15 cellular contexts compared by ENCODE assay signal in genomic region chr12:99658950-99659349, GRCh38. TPM values are rescaled to one million over a fixed set of nuclear protein-coding genes. Genes with fewer than 3 reads are reported as not detected.
A peak's percentile ranks its signal among the peaks of the same experiment; 100 is the strongest.
DNase-seq lines count a peak whose midpoint lies in the region; ATAC-seq, FAIRE-seq and TF ChIP-seq lines count a peak whose summit lies in the region.
"Had no signal": no experiment of that assay in that cellular context is flagged by ENCODE, and none has a peak within 500 bp of the region (broad histone marks: within the 10 kb centered on the region; RNA-seq: fewer than 3 reads in every experiment).

No MANE protein-coding gene starts in this region.

- no peaks in the 10 kb centered on the region for H3K36me3 Mint-ChIP-seq in GM23338 (ENCODE audit: low read depth)
- H3K36me3 Mint-ChIP-seq: CD4-positive, alpha-beta memory T cell; naive thymus-derived CD4-positive, alpha-beta T cell had no signal

- no peak overlapping the region for H3K4me3 ChIP-seq in AG04450 (ENCODE audit: low read depth, low read length)
- no peak overlapping the region for H3K4me3 ChIP-seq in GM23338
- H3K4me3 ChIP-seq in Panc1 (ENCODE audit: low read depth in 2 of 2, low read length in 2 of 2), result no peak overlapping the region
- no peak overlapping the region for H3K4me3 ChIP-seq in fibroblast of pulmonary artery (replicated peaks; ENCODE audit: low read depth, low read length)
- no peak overlapping the region for H3K4me3 ChIP-seq in neuronal stem cell (ENCODE audit: low read length in 2 of 2)
- H3K4me3 ChIP-seq in suprapubic skin, result no peak overlapping the region
- H3K4me3 ChIP-seq: thoracic aorta had no signal

- no peak for FAIRE-seq in GM12892 (lab: Jason Lieb, UNC)

- no peak overlapping the region for H2BK15ac ChIP-seq in neuronal stem cell (ENCODE audit: low read length)

- H3K18ac ChIP-seq in neuronal stem cell (ENCODE audit: low read length), result no peak overlapping the region

- H3K9ac ChIP-seq in neuronal stem cell (ENCODE audit: low read depth, low read length, poor library complexity), result no peak overlapping the region

- no peaks in the 10 kb centered on the region for H3K79me1 ChIP-seq in neuronal stem cell (ENCODE audit: low read depth, low read length)

- H4K8ac ChIP-seq in neuronal stem cell (ENCODE audit: low read depth, low read length), result no peak overlapping the region

- H3F3A ChIP-seq in GM23338 (replicated peaks; ENCODE audit: low read depth), result no peaks in the 10 kb centered on the region

- H3K79me2 ChIP-seq in GM23338 (replicated peaks; ENCODE audit: insufficient read depth), result no peaks in the 10 kb centered on the region

- ATAC-seq in GM23338, result no peak
- ATAC-seq in Panc1, result no peak
- ATAC-seq in HG03432 (IDR thresholded peaks at IDR 0.05; ENCODE audit: unreplicated experiment), result no peak
- ATAC-seq: naive thymus-derived CD4-positive, alpha-beta T cell had no signal

- WGBS in neuronal stem cell (ENCODE audit: extremely low coverage in 2 of 2, insufficient read length in 2 of 2, insufficient replicate concordance in 1 of 2), 2 donors, result no CpG with 5 or more reads among the region's 1 CpG
- 78% methylated on average over 1 of the region's 1 CpG for WGBS in suprapubic skin

- H3K27me3 ChIP-seq in AG04450 (ENCODE audit: control insufficient read depth, insufficient read depth, low read length), result no peaks in the 10 kb centered on the region
- H3K27me3 ChIP-seq in GM23338 (ENCODE audit: insufficient read depth), result no peaks in the 10 kb centered on the region
- H3K27me3 ChIP-seq in Panc1 (ENCODE audit: control insufficient read depth, insufficient read depth, low read length), result no peaks in the 10 kb centered on the region
- no peaks in the 10 kb centered on the region for H3K27me3 ChIP-seq in neuronal stem cell (ENCODE audit: control insufficient read depth in 3 of 3, insufficient read depth in 3 of 3, low read depth in 1 of 3, low read length in 3 of 3)
- H3K27me3 ChIP-seq in suprapubic skin, result no peaks in the 10 kb centered on the region

- H3K27ac ChIP-seq in AG04450 (ENCODE audit: low read depth, low read length), result no peak overlapping the region
- no peak overlapping the region for H3K27ac ChIP-seq in GM23338 (ENCODE audit: low read depth)
- H3K27ac ChIP-seq in Panc1 (ENCODE audit: low read length), result no peak overlapping the region
- no peak overlapping the region for H3K27ac ChIP-seq in neuronal stem cell (replicated peaks; ENCODE audit: low read length)
- H3K27ac ChIP-seq in suprapubic skin, result no peak overlapping the region
- H3K27ac ChIP-seq: thoracic aorta had no signal

- H3K4me1 ChIP-seq in GM23338 (ENCODE audit: insufficient read depth) (no peaks in the 10 kb centered on the region), Panc1 (ENCODE audit: control insufficient read depth, insufficient read depth, low read length) (no peaks in the 10 kb centered on the region), neuronal stem cell (ENCODE audit: control insufficient read depth in 2 of 2, insufficient read depth in 1 of 2, low read depth in 1 of 2, low read length in 2 of 2) (no peaks in the 10 kb centered on the region), suprapubic skin (no peaks in the 10 kb centered on the region)

- no peak overlapping the region for H3K14ac ChIP-seq in neuronal stem cell (ENCODE audit: low read length)

- no peak overlapping the region for H4K91ac ChIP-seq in neuronal stem cell (ENCODE audit: low read depth, low read length, poor library complexity)

- H3K4me1 Mint-ChIP-seq in GM23338, result peaks cover 8% of the 10 kb centered on the region; the same call in 2 of the 3 replicates
- H3K4me1 Mint-ChIP-seq: CD4-positive, alpha-beta memory T cell; naive thymus-derived CD4-positive, alpha-beta T cell had no signal

- no peak overlapping the region for H3K4me3 Mint-ChIP-seq in GM23338
- H3K4me3 Mint-ChIP-seq: CD4-positive, alpha-beta memory T cell; naive thymus-derived CD4-positive, alpha-beta T cell had no signal

- no peak overlapping the region for H3K4me2 ChIP-seq in GM23338
- no peak overlapping the region for H3K4me2 ChIP-seq in neuronal stem cell (ENCODE audit: insufficient read depth, low read length, poor library complexity, severe bottlenecking)

- no peak for DNase-seq in AG04450 (ENCODE audit: low read depth, low spot score)
- peak; percentile 11 for DNase-seq in GM23338 (ENCODE audit: low spot score)
- DNase-seq in Panc1 (ENCODE audit: low read depth, low spot score), result no peak
- DNase-seq in fibroblast of pulmonary artery (ENCODE audit: low read depth), result peak; percentile 3
- DNase-seq in neuronal stem cell (ENCODE audit: low spot score), result no peak
- no peak for DNase-seq in suprapubic skin (ENCODE audit: low spot score in 2 of 2)
- no peak for DNase-seq in GM12892 (ENCODE audit: insufficient read length)
- DNase-seq: CD4-positive, alpha-beta memory T cell; central memory CD4-positive, alpha-beta T cell; naive thymus-derived CD4-positive, alpha-beta T cell; NCI-H82; stimulated activated CD4-positive, alpha-beta T cell treated with anti-CD3 and anti-CD28 coated beads, Interleukin-4, amount 100 ng/mL, for 24 hours; T1000 had no signal

- H3K9me2 ChIP-seq in GM23338 (ENCODE audit: insufficient read depth), result no peaks in the 10 kb centered on the region

- POLR2A ChIA-PET in AG04450 (lab: Yijun Ruan, JAX) (no interaction called here), Panc1 (lab: Charles Lee) (interaction anchor here (0.6 kb wide), 1 partner anchor 8 kb away, joined by 3 read pairs; no protein-coding TSS in a partner anchor)

- no peak for TF ChIP-seq POLR2A in suprapubic skin (IDR thresholded peaks at IDR 0.05)
- TF ChIP-seq POLR2A in GM12892 (IDR thresholded peaks at IDR 0.05; ENCODE audit: low read depth, low read length), result no peak

- in situ Hi-C loops in Panc1 (cut with HindIII; ENCODE audit: low pct_unique_long_range_greater_than_20kb, low sequenced_read_pairs), result no loop called here

- H3K9me3 Mint-ChIP-seq in GM23338, result no peaks in the 10 kb centered on the region

- H3K27me3 Mint-ChIP-seq in GM23338 (ENCODE audit: insufficient read depth, low read depth, poor library complexity), result no peaks in the 10 kb centered on the region
- H3K27me3 Mint-ChIP-seq: CD4-positive, alpha-beta memory T cell; naive thymus-derived CD4-positive, alpha-beta T cell had no signal

- no peak overlapping the region for H3K4ac ChIP-seq in neuronal stem cell (ENCODE audit: low read length)

- BruUV-seq in Panc1 (replicated peaks; lab: Mats Ljungman, UMichigan), result no TSS peak

- H3K36me3 ChIP-seq in GM23338 (ENCODE audit: insufficient read depth), result no peaks in the 10 kb centered on the region
- H3K36me3 ChIP-seq in Panc1 (ENCODE audit: control insufficient read depth, insufficient read depth, low read length), result no peaks in the 10 kb centered on the region
- H3K36me3 ChIP-seq in neuronal stem cell (replicated peaks in 1 of 2; ENCODE audit: control insufficient read depth in 2 of 2, insufficient read depth in 2 of 2, low read length in 2 of 2), result no peaks in the 10 kb centered on the region
- no peaks in the 10 kb centered on the region for H3K36me3 ChIP-seq in suprapubic skin
- H3K36me3 ChIP-seq: thoracic aorta had no signal

- no peak overlapping the region for H3K27ac Mint-ChIP-seq in GM23338
- H3K27ac Mint-ChIP-seq: CD4-positive, alpha-beta memory T cell; naive thymus-derived CD4-positive, alpha-beta T cell had no signal

- H2BK12ac ChIP-seq in neuronal stem cell (ENCODE audit: low read length), result no peak overlapping the region

- TF ChIP-seq CTCF in AG04450 (IDR thresholded peaks at IDR 0.05; ENCODE audit: low read depth, low read length) (0 out of 2 replicates have a peak, but pooled peaks have one; percentile 20), GM23338 (conservative IDR thresholded peaks at IDR 0.05; ENCODE audit: low read depth in 2 of 2) (peak in 1 of 2 experiments; percentile 56; a peak in 3 of 4 replicates), Panc1 (IDR thresholded peaks at IDR 0.05) (peak; percentile 24; the same call in 1 of the 2 replicates), fibroblast of pulmonary artery (IDR thresholded peaks at IDR 0.05; ENCODE audit: low read length, missing control alignments) (no peak), suprapubic skin (IDR thresholded peaks at IDR 0.05) (no peak)

- H2AFZ ChIP-seq in GM23338 (no peak overlapping the region), neuronal stem cell (ENCODE audit: low read length) (no peak overlapping the region)

- H4K20me1 ChIP-seq in GM23338 (replicated peaks; ENCODE audit: insufficient read depth), result no peaks in the 10 kb centered on the region

- no peak overlapping the region for H2BK120ac ChIP-seq in neuronal stem cell (ENCODE audit: low read depth, low read length)

- H3K23ac ChIP-seq in neuronal stem cell (ENCODE audit: low read depth, low read length, poor library complexity), result no peak overlapping the region

- no peak for TF ChIP-seq EP300 in suprapubic skin (IDR thresholded peaks at IDR 0.05)

- no peak overlapping the region for H2BK5ac ChIP-seq in neuronal stem cell (ENCODE audit: low read length)

- intact Hi-C loops in Panc1 (cut with micrococcal nuclease; ENCODE audit: unreplicated experiment), result loop anchor here (1.0 to 2.0 kb wide), 2 partner anchors 272 to 616 kb away; no protein-coding TSS in a partner anchor

- no peak overlapping the region for H2AK5ac ChIP-seq in neuronal stem cell (ENCODE audit: low read depth, low read length)

- CTCF ChIA-PET in AG04450 (lab: Charles Lee), result interaction anchor here (0.7 to 2.5 kb wide), 7 partner anchors 9 to 618 kb away, joined by 4 to 45 read pairs (median 6); no protein-coding TSS in a partner anchor
- CTCF ChIA-PET in Panc1 (lab: Charles Lee), result interaction anchor here (0.6 to 1.4 kb wide), 4 partner anchors 272 to 617 kb away, joined by 3 to 5 read pairs (median 4); no protein-coding TSS in a partner anchor

- H3K9me3 ChIP-seq in AG04450 (ENCODE audit: control insufficient read depth, insufficient read depth, low read length) (no peaks in the 10 kb centered on the region), Panc1 (ENCODE audit: control insufficient read depth, insufficient read depth, low read depth, low read length) (no peaks in the 10 kb centered on the region), neuronal stem cell (replicated peaks in 1 of 2; ENCODE audit: control insufficient read depth in 2 of 2, insufficient read depth in 1 of 2, low read depth in 1 of 2, low read length in 2 of 2) (no peaks in the 10 kb centered on the region), suprapubic skin (no peaks in the 10 kb centered on the region)

TF ChIP-seq in GM23338, 12 proteins besides CTCF, POLR2A, EP300 and RAD21 (continues in another document):
- TF ChIP-seq EZH2 (IDR thresholded peaks at IDR 0.05; ENCODE audit: low read depth, unreplicated experiment) (no peak), STAT1 (IDR thresholded peaks at IDR 0.05; ENCODE audit: unreplicated experiment) (no peak)

RNA-seq across cellular contexts. Expression of gene GARIN6, which starts 11.4 kb away (rescaled TPM):
- polyA plus RNA-seq in AG04450 (2011; rRNA removed) (not detected in 2 replicates), GM23338 (2016; fragmentation: Nextera tagmentation; extraction: Ambion mirVana) (0.44 TPM in 1 of 2 replicates, not detected in the other)
- not detected in 2 replicates for polyA minus RNA-seq in AG04450 (2011; rRNA and poly(A)+ RNA removed)
- total RNA-seq in GM23338 (2014; rRNA removed; shearing (Covaris generic)), result not detected in 2 replicates
- total RNA-seq in Panc1 (2021; ENCODE audit: unreplicated experiment) (not detected), suprapubic skin (not detected)
- not detected for polyA plus RNA-seq in Panc1 (2012; ENCODE audit: insufficient read length)
- not detected for polyA plus RNA-seq in neuronal stem cell (2013, experiment 1 of 2)
- polyA plus RNA-seq in neuronal stem cell (2013, experiment 2 of 2), result not detected
- not detected for polyA plus RNA-seq in GM12892 (2012; ENCODE audit: missing spikeins)
- total RNA-seq: CD4-positive, alpha-beta memory T cell; naive thymus-derived CD4-positive, alpha-beta T cell; thoracic aorta had no signal
- polyA plus RNA-seq: CD4-positive, alpha-beta memory T cell; naive thymus-derived CD4-positive, alpha-beta T cell had no signal

Comparison
In these comparisons a context has a peak if more than half of its experiments do, and no peak if none do; other contexts are left out.
1. DNase-seq: peak in GM23338 (single experiment) and fibroblast of pulmonary artery (single experiment); none in AG04450 (single experiment), Panc1 (single experiment), neuronal stem cell (single experiment), suprapubic skin (0 of 2) and GM12892 (single experiment).
2. CTCF ChIP-seq: peak in AG04450 (single experiment) and Panc1 (single experiment); none in fibroblast of pulmonary artery (single experiment) and suprapubic skin (0 of 2).